9 cellular contexts compared by ENCODE assay signal in the genomic region with DNA sequence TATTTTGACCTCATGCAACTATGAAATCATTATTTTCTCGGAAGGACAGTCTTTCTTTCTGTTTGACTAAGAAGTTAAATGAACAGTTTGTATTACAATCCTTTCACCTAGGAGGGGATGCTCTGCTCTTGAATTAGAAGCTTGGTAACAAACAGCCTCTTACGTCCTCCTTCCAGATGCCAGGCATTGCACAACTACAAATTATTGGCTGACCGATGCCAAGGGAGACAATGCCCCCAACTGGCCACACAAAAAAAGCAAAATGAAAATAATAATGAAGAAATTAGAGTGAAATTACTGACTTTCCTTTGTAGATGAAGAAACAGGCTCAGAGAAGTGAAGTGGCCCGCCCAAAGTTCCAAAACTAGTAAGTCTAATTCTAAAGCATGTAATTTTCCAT.
A peak's percentile ranks its signal among the peaks of the same experiment; 100 is the strongest.
DNase-seq lines count a peak whose midpoint lies in the region; ATAC-seq and TF ChIP-seq lines count a peak whose summit lies in the region.
"Had no signal": no experiment of that assay in that cellular context is flagged by ENCODE, and none has a peak within 500 bp of the region (broad histone marks: within the 10 kb centered on the region; RNA-seq: fewer than 3 reads in every experiment).

No MANE protein-coding gene starts in this region.

- H3K4me1 Mint-ChIP-seq in type B pancreatic cell (ENCODE audit: unreplicated experiment) = peaks cover 6% of the 10 kb centered on the region

- H3K27ac ChIP-seq in right atrium auricular region = no peak overlapping the region
- no peak overlapping the region for H3K27ac ChIP-seq in left ventricle myocardium inferior (replicated peaks)
- H3K27ac ChIP-seq: BLaER1 treated with 17β-estradiol and CSF1 and Interleukin-3, amounts not matched to agents 10 nM and 100 nM had no signal

- peaks cover 5% of the 10 kb centered on the region for H3K9me3 Mint-ChIP-seq in type B pancreatic cell

- no peaks in the 10 kb centered on the region for H3K27me3 Mint-ChIP-seq in type B pancreatic cell

- intact Hi-C loops in Right ventricle myocardium superior (cut with DNase I) = no loop called here
- intact Hi-C loops in left ventricle myocardium inferior (cut with micrococcal nuclease) = no loop called here

- no peak overlapping the region for H3K4me3 ChIP-seq in right atrium auricular region
- no peak overlapping the region for H3K4me3 ChIP-seq in left ventricle myocardium inferior
- H3K4me3 ChIP-seq: BLaER1 treated with 17β-estradiol and CSF1 and Interleukin-3, amounts not matched to agents 10 nM and 100 nM had no signal

- DNase-seq in Right ventricle myocardium superior (no peak), right atrium auricular region (ENCODE audit: low spot score) (no peak), left ventricle myocardium inferior (no peak), type B pancreatic cell (ENCODE audit: extremely low spot score, unreplicated experiment) (no peak), SHP77 treated with DMSO at 0.1 percent for 48 hours (lab: John Stamatoyannopoulos, UW) (no peak)

- no peak overlapping the region for H3K4me3 Mint-ChIP-seq in type B pancreatic cell

- H3K27ac Mint-ChIP-seq in type B pancreatic cell = no peak overlapping the region

- no peaks in the 10 kb centered on the region for H3K9me3 ChIP-seq in right atrium auricular region
- H3K9me3 ChIP-seq in left ventricle myocardium inferior (replicated peaks) = no peaks in the 10 kb centered on the region
- H3K9me3 ChIP-seq: BLaER1 treated with 17β-estradiol and CSF1 and Interleukin-3, amounts not matched to agents 10 nM and 100 nM had no signal

- TF ChIP-seq CTCF in right atrium auricular region (IDR thresholded peaks at IDR 0.05) (peak in 1 of 2 donors; percentile 64), left ventricle myocardium inferior (IDR thresholded peaks at IDR 0.05; ENCODE audit: borderline replicate concordance) (peak; percentile 59), type B pancreatic cell (conservative IDR thresholded peaks at IDR 0.05) (peak; percentile 74)

- no peaks in the 10 kb centered on the region for H3K27me3 ChIP-seq in right atrium auricular region
- H3K27me3 ChIP-seq in left ventricle myocardium inferior (ENCODE audit: low read depth) = peaks cover 32% of the 10 kb centered on the region
- H3K27me3 ChIP-seq: BLaER1 treated with 17β-estradiol and CSF1 and Interleukin-3, amounts not matched to agents 10 nM and 100 nM had no signal

- no peaks in the 10 kb centered on the region for H3K36me3 Mint-ChIP-seq in type B pancreatic cell

- H3K4me1 ChIP-seq in right atrium auricular region (no peaks in the 10 kb centered on the region), left ventricle myocardium inferior (no peaks in the 10 kb centered on the region)

- H3K36me3 ChIP-seq in right atrium auricular region (no peaks in the 10 kb centered on the region), left ventricle myocardium inferior (no peaks in the 10 kb centered on the region)
- H3K36me3 ChIP-seq: BLaER1 treated with 17β-estradiol and CSF1 and Interleukin-3, amounts not matched to agents 10 nM and 100 nM had no signal

- peak; percentile 62 for ATAC-seq in Right ventricle myocardium superior (ENCODE audit: poor library complexity)
- ATAC-seq in SK-N-SH treated with all-trans-retinoic acid at 6 μM for 48 hours = no peak
- ATAC-seq in HG03196 (IDR thresholded peaks at IDR 0.05; ENCODE audit: unreplicated experiment) = no peak
- ATAC-seq in GM19351 (IDR thresholded peaks at IDR 0.05; ENCODE audit: unreplicated experiment) = no peak

TF ChIP-seq in SK-N-SH treated with all-trans-retinoic acid at 6 μM for 48 hours, 23 proteins besides CTCF, POLR2A, EP300 and RAD21:
- TF ChIP-seq ESRRG (CRISPR knock-in tag; IDR thresholded peaks at IDR 0.05) (no peak), ZNF70 (CRISPR knock-in tag; IDR thresholded peaks at IDR 0.05) (peak; percentile 81; the same call in 1 of the 2 replicates), BACH2 (CRISPR knock-in tag; IDR thresholded peaks at IDR 0.05; ENCODE audit: borderline replicate concordance) (no peak), POU6F1 (CRISPR knock-in tag; IDR thresholded peaks at IDR 0.05; ENCODE audit: borderline replicate concordance, low read depth) (no peak), TCF4 (CRISPR knock-in tag; IDR thresholded peaks at IDR 0.05; ENCODE audit: borderline replicate concordance) (peak; percentile 61; the same call in 1 of the 2 replicates)
